ENCODE assay signal across 16 cellular contexts in genomic region chr3:72488736-72489030, GRCh38. TPM values are rescaled to one million over a fixed set of nuclear protein-coding genes. Genes with fewer than 3 reads are reported as not detected.
DNase-seq lines count a peak whose midpoint lies in the region; FAIRE-seq and TF ChIP-seq lines count a peak whose summit lies in the region.
"Had no signal": no experiment of that assay in that cellular context is flagged by ENCODE, and none has a peak within 500 bp of the region (broad histone marks: within the 10 kb centered on the region; RNA-seq: fewer than 3 reads in every experiment).

No MANE protein-coding gene starts in this region.

- CTCF ChIA-PET in MCF 10A (lab: Yijun Ruan, JAX) (interaction anchor here (0.5 to 1.5 kb wide), 2 partner anchors 516 to 534 kb away, joined by 3 to 4 read pairs; no protein-coding TSS in a partner anchor), OCI-LY7 (lab: Charles Lee; ENCODE audit: unreplicated experiment) (no interaction called here)

- H3K4me3 ChIP-seq in breast epithelium (no peak overlapping the region), fibroblast of villous mesenchyme (ENCODE audit: low read depth, low read length) (no peak overlapping the region), OCI-LY7 (ENCODE audit: low read depth, low read length, poor library complexity, severe bottlenecking) (no peak overlapping the region)
- H3K4me3 ChIP-seq: uterus had no signal

- no TSS peak for BruUV-seq in MCF 10A (replicated peaks; lab: Mats Ljungman, UMichigan)
- BruUV-seq in OCI-LY7 (replicated peaks; lab: Mats Ljungman, UMichigan): no TSS peak

- H3K9me3 ChIP-seq in breast epithelium (no peaks in the 10 kb centered on the region), OCI-LY7 (ENCODE audit: low read length) (no peaks in the 10 kb centered on the region)
- H3K9me3 ChIP-seq: uterus had no signal

- H2AFZ ChIP-seq in OCI-LY7 (ENCODE audit: low read length): no peak overlapping the region

- H3K27me3 Mint-ChIP-seq in MCF 10A (ENCODE audit: insufficient read depth, unreplicated experiment): no peaks in the 10 kb centered on the region
- peaks cover 2% of the 10 kb centered on the region for H3K27me3 Mint-ChIP-seq in activated T-helper 1 cell treated with anti-CD3 and anti-CD28 coated beads, Interleukin-12 subunit alpha, Interleukin-12 subunit beta, Interleukin-2, Interleukin-4 antibody, amounts not matched to agents 30 ng/mL and 10 ng/mL and 1 ng/mL, durations not matched to agents 14 hours and 24 hours and 36 hours (ENCODE audit: insufficient read depth)

- no peaks in the 10 kb centered on the region for H3K9me3 Mint-ChIP-seq in MCF 10A (ENCODE audit: unreplicated experiment)
- H3K9me3 Mint-ChIP-seq in activated T-helper 1 cell treated with anti-CD3 and anti-CD28 coated beads, Interleukin-12 subunit alpha, Interleukin-12 subunit beta, Interleukin-2, Interleukin-4 antibody, amounts not matched to agents 30 ng/mL and 10 ng/mL and 1 ng/mL, durations not matched to agents 14 hours and 24 hours and 36 hours: peaks cover 15% of the 10 kb centered on the region

- H3K36me3 Mint-ChIP-seq in MCF 10A (ENCODE audit: insufficient read depth, unreplicated experiment): peaks cover 6% of the 10 kb centered on the region
- peaks cover 8% of the 10 kb centered on the region for H3K36me3 Mint-ChIP-seq in activated T-helper 1 cell treated with anti-CD3 and anti-CD28 coated beads, Interleukin-12 subunit alpha, Interleukin-12 subunit beta, Interleukin-2, Interleukin-4 antibody, amounts not matched to agents 30 ng/mL and 10 ng/mL and 1 ng/mL, durations not matched to agents 14 hours and 24 hours and 36 hours (ENCODE audit: low read depth)

- FAIRE-seq in urothelium cell line (lab: Jason Lieb, UNC) (no peak), GM19239 (lab: Jason Lieb, UNC) (no peak)

- POLR2A ChIA-PET in MCF 10A (lab: Yijun Ruan, JAX): interaction anchor here (0.6 kb wide), 1 partner anchor 509 kb away, joined by 4 read pairs; no protein-coding TSS in a partner anchor
- POLR2A ChIA-PET in OCI-LY7 (lab: Charles Lee): no interaction called here

- peak; percentile 48 for DNase-seq in MCF 10A (ENCODE audit: unreplicated experiment)
- DNase-seq in breast epithelium (ENCODE audit: low spot score in 2 of 2): no peak
- no peak for DNase-seq in activated T-helper 1 cell treated with anti-CD3 and anti-CD28 coated beads, Interleukin-12 subunit alpha, Interleukin-12 subunit beta, Interleukin-2, Interleukin-4 antibody, amounts not matched to agents 30 ng/mL and 10 ng/mL and 1 ng/mL, durations not matched to agents 14 hours and 24 hours and 36 hours (ENCODE audit: low spot score)
- DNase-seq in fibroblast of villous mesenchyme (ENCODE audit: low read depth): peak; percentile 36
- peak; percentile 21 for DNase-seq in urothelium cell line (ENCODE audit: low spot score)
- DNase-seq in GM19239 (ENCODE audit: insufficient read length, low spot score): no peak
- DNase-seq in OCI-LY7 (ENCODE audit: low spot score): no peak
- DNase-seq in NCI-H2029 (lab: John Stamatoyannopoulos, UW): no peak
- DNase-seq: activated CD4-positive, alpha-beta T cell treated with anti-CD3 and anti-CD28 coated beads for 4 hours; cerebellar nuclear complex; mesendoderm; NCI-H2107; stimulated activated CD4-positive, alpha-beta T cell treated with anti-CD3 and anti-CD28 coated beads, Interleukin-15, amount 100 ng/mL, for 24 hours; SW 1271; uterus had no signal

- no peaks in the 10 kb centered on the region for H4K20me1 ChIP-seq in OCI-LY7 (ENCODE audit: insufficient read depth, low read length)

- no peaks in the 10 kb centered on the region for H3K79me2 ChIP-seq in OCI-LY7 (ENCODE audit: insufficient read depth, low read depth, low read length)

- H3K4me3 Mint-ChIP-seq in MCF 10A (ENCODE audit: unreplicated experiment): no peak overlapping the region
- H3K4me3 Mint-ChIP-seq in activated T-helper 1 cell treated with anti-CD3 and anti-CD28 coated beads, Interleukin-12 subunit alpha, Interleukin-12 subunit beta, Interleukin-2, Interleukin-4 antibody, amounts not matched to agents 30 ng/mL and 10 ng/mL and 1 ng/mL, durations not matched to agents 14 hours and 24 hours and 36 hours: no peak overlapping the region

- TF ChIP-seq CTCF in MCF 10A (IDR thresholded peaks at IDR 0.05; ENCODE audit: unreplicated experiment) (no peak), breast epithelium (IDR thresholded peaks at IDR 0.05) (no peak), fibroblast of villous mesenchyme (IDR thresholded peaks at IDR 0.05; ENCODE audit: insufficient read depth, low read depth, low read length) (no peak), OCI-LY7 (conservative IDR thresholded peaks at IDR 0.05; ENCODE audit: low read length) (no peak)

- TF ChIP-seq POLR2A in breast epithelium (IDR thresholded peaks at IDR 0.05): no peak

- no peak overlapping the region for H3K27ac Mint-ChIP-seq in MCF 10A (ENCODE audit: low read depth, unreplicated experiment)
- peak overlapping the region; percentile 52 for H3K27ac Mint-ChIP-seq in activated T-helper 1 cell treated with anti-CD3 and anti-CD28 coated beads, Interleukin-12 subunit alpha, Interleukin-12 subunit beta, Interleukin-2, Interleukin-4 antibody, amounts not matched to agents 30 ng/mL and 10 ng/mL and 1 ng/mL, durations not matched to agents 14 hours and 24 hours and 36 hours

- no peaks in the 10 kb centered on the region for H3K36me3 ChIP-seq in breast epithelium
- H3K36me3 ChIP-seq in OCI-LY7 (ENCODE audit: insufficient read depth, low read length): no peaks in the 10 kb centered on the region
- H3K36me3 ChIP-seq: uterus had no signal

- H3K27me3 ChIP-seq in breast epithelium: no peaks in the 10 kb centered on the region
- H3K27me3 ChIP-seq: uterus had no signal

- intact Hi-C loops in MCF 10A (cut with micrococcal nuclease): no loop called here
- intact Hi-C loops in breast epithelium (cut with DNase I; ENCODE audit: low total_unique reads): no loop called here
- intact Hi-C loops in activated T-helper 1 cell treated with anti-CD3 and anti-CD28 coated beads, Interleukin-12 subunit alpha, Interleukin-12 subunit beta, Interleukin-2, Interleukin-4 antibody, amounts not matched to agents 30 ng/mL and 10 ng/mL and 1 ng/mL, durations not matched to agents 14 hours and 24 hours and 36 hours (cut with micrococcal nuclease): no loop called here
- intact Hi-C loops in OCI-LY7 (cut with micrococcal nuclease; ENCODE audit: unreplicated experiment): no loop called here

- no peaks in the 10 kb centered on the region for H3K9me2 ChIP-seq in OCI-LY7 (ENCODE audit: insufficient read depth, low read length)

- no peak overlapping the region for H3K4me2 ChIP-seq in OCI-LY7 (ENCODE audit: low read length)

- peaks cover 41% of the 10 kb centered on the region for H3K4me1 Mint-ChIP-seq in MCF 10A (ENCODE audit: insufficient read depth, unreplicated experiment)
- peaks cover 49% of the 10 kb centered on the region for H3K4me1 Mint-ChIP-seq in activated T-helper 1 cell treated with anti-CD3 and anti-CD28 coated beads, Interleukin-12 subunit alpha, Interleukin-12 subunit beta, Interleukin-2, Interleukin-4 antibody, amounts not matched to agents 30 ng/mL and 10 ng/mL and 1 ng/mL, durations not matched to agents 14 hours and 24 hours and 36 hours (ENCODE audit: low read depth)

- peaks cover 3 to 10% of the 10 kb centered on the region in 2 donors for H3K4me1 ChIP-seq in breast epithelium
- H3K4me1 ChIP-seq in OCI-LY7 (ENCODE audit: insufficient read depth, low read length, poor library complexity, severe bottlenecking): no peaks in the 10 kb centered on the region
- H3K4me1 ChIP-seq: uterus had no signal

- no peak overlapping the region for H3K27ac ChIP-seq in breast epithelium
- no peak overlapping the region for H3K27ac ChIP-seq in OCI-LY7 (ENCODE audit: low read depth, low read length, poor library complexity, severe bottlenecking)
- H3K27ac ChIP-seq: epithelial cell of prostate had no signal

RNA-seq across cellular contexts. Expression of gene RYBP, which starts 42.3 kb away (rescaled TPM):
- total RNA-seq in MCF 10A (2022) (19.4 and 20.2 TPM in 2 replicates), breast epithelium (10 to 100 TPM in 2 of 3 donors, 1 to 10 TPM in 1; 9.4 to 15.5 (median 11.8) TPM), fibroblast of villous mesenchyme (9.3 and 13.0 TPM in 2 replicates), OCI-LY7 (2022) (9.4 and 9.6 TPM in 2 replicates)
- total RNA-seq in activated T-helper 1 cell treated with anti-CD3 and anti-CD28 coated beads, Interleukin-12 subunit alpha, Interleukin-12 subunit beta, Interleukin-2, Interleukin-4 antibody, amounts not matched to agents 30 ng/mL and 10 ng/mL and 1 ng/mL, durations not matched to agents 14 hours and 24 hours and 36 hours: 62.5 and 64.0 TPM in 2 replicates
- 3.5 and 4.2 TPM in 2 replicates for total RNA-seq in OCI-LY7 (2014; rRNA removed; shearing (Covaris generic))

Comparison
In these comparisons a context has a peak if more than half of its experiments do, and no peak if none do; other contexts are left out.
1. DNase-seq: peak in MCF 10A (single experiment), fibroblast of villous mesenchyme (single experiment) and urothelium cell line (single experiment); none in breast epithelium (0 of 2), activated T-helper 1 cell treated with anti-CD3 and anti-CD28 coated beads, Interleukin-12 subunit alpha, Interleukin-12 subunit beta, Interleukin-2, Interleukin-4 antibody, amounts not matched to agents 30 ng/mL and 10 ng/mL and 1 ng/mL, durations not matched to agents 14 hours and 24 hours and 36 hours (single experiment), GM19239 (single experiment), OCI-LY7 (single experiment) and NCI-H2029 (single experiment).